ENCODE assay signal across 8 cellular contexts in genomic region chr1:226654508-226655124, GRCh38.
DNase-seq lines count a peak whose midpoint lies in the region; ATAC-seq and TF ChIP-seq lines count a peak whose summit lies in the region.

No MANE protein-coding gene starts in this region.

- H3K9me3 Mint-ChIP-seq in naive thymus-derived CD4-positive, alpha-beta T cell, result no peaks in the 10 kb centered on the region

- POLR2A ChIA-PET in naive thymus-derived CD4-positive, alpha-beta T cell (lab: Charles Lee), result interaction anchor here (0.5 to 17.1 kb wide), 13 partner anchors 8 to 655 kb away, joined by 3 to 276 read pairs (median 7); partner anchors contain the start of genes ITPKB and SDE2

- H3K4me2 ChIP-seq in BLaER1 treated with 17β-estradiol and CSF1 and Interleukin-3, amounts not matched to agents 10 nM and 100 nM, result peak overlapping the region in 3 of 11 experiments; percentile 80 to 87 (median 85); a peak in 11 of 22 replicates

- in situ Hi-C loops in G401 (cut with HindIII; ENCODE audit: low sequenced_read_pairs), result no loop called here

- CTCF ChIA-PET in naive thymus-derived CD4-positive, alpha-beta T cell (lab: Charles Lee), result interaction anchor here (0.6 to 2.2 kb wide), 6 partner anchors 11 to 172 kb away, joined by 3 to 5 read pairs (median 4); no protein-coding TSS in a partner anchor

- peaks cover 0 to 4% (median 0%) of the 10 kb centered on the region in 5 donors for H3K36me3 Mint-ChIP-seq in naive thymus-derived CD4-positive, alpha-beta T cell

- H4K20me1 ChIP-seq in BLaER1 treated with 17β-estradiol and CSF1 and Interleukin-3, amounts not matched to agents 10 nM and 100 nM, result peaks cover 5 to 39% (median 23%) of the 10 kb centered on the region in 11 experiments; a peak in 17 of 22 replicates

- H3K4me3 ChIP-seq in BLaER1 treated with 17β-estradiol and CSF1 and Interleukin-3, amounts not matched to agents 10 nM and 100 nM, result peak overlapping the region in 3 of 10 experiments; percentile 12 to 36 (median 13); a peak in 4 of 20 replicates
- H3K4me3 ChIP-seq in HUES48 (ENCODE audit: low read depth, low read length), result no peak overlapping the region
- H3K4me3 ChIP-seq in ascending aorta, result no peak overlapping the region
- H3K4me3 ChIP-seq in naive thymus-derived CD4-positive, alpha-beta T cell (ENCODE audit: low read length), result peak overlapping the region; percentile 10
- no peak overlapping the region for H3K4me3 ChIP-seq in MG63

- peak overlapping the region; percentile 28 to 77 (median 58); a peak in 21 of 22 replicates for H3K27ac ChIP-seq in BLaER1 treated with 17β-estradiol and CSF1 and Interleukin-3, amounts not matched to agents 10 nM and 100 nM
- peak overlapping the region; percentile 92 for H3K27ac ChIP-seq in HUES48 (ENCODE audit: low read depth, low read length)
- H3K27ac ChIP-seq in ascending aorta, result peak overlapping the region; percentile 47 to 54
- no peak overlapping the region for H3K27ac ChIP-seq in naive thymus-derived CD4-positive, alpha-beta T cell (ENCODE audit: low read depth, low read length)

- peak overlapping the region in 9 of 11 experiments; percentile 16 to 62 (median 46); a peak in 15 of 22 replicates for H3K9ac ChIP-seq in BLaER1 treated with 17β-estradiol and CSF1 and Interleukin-3, amounts not matched to agents 10 nM and 100 nM
- no peak overlapping the region for H3K9ac ChIP-seq in HUES48 (ENCODE audit: low read depth, low read length)

- H3K27me3 Mint-ChIP-seq in naive thymus-derived CD4-positive, alpha-beta T cell, result no peaks in the 10 kb centered on the region

- peak overlapping the region in 1 of 9 donors; percentile 95 for H3K27ac Mint-ChIP-seq in naive thymus-derived CD4-positive, alpha-beta T cell

- no peak for TF ChIP-seq CTCF in ascending aorta (IDR thresholded peaks at IDR 0.05)

- H3K9me3 ChIP-seq in BLaER1 treated with 17β-estradiol and CSF1 and Interleukin-3, amounts not matched to agents 10 nM and 100 nM (replicated peaks in 1 of 11), result no peaks in the 10 kb centered on the region
- H3K9me3 ChIP-seq in HUES48 (ENCODE audit: control insufficient read depth, insufficient read depth, low read length) (no peaks in the 10 kb centered on the region), ascending aorta (no peaks in the 10 kb centered on the region), MG63 (no peaks in the 10 kb centered on the region)
- no peaks in the 10 kb centered on the region for H3K9me3 ChIP-seq in naive thymus-derived CD4-positive, alpha-beta T cell (ENCODE audit: control insufficient read depth in 2 of 3, low read length in 3 of 3)

- peaks cover 0 to 78% (median 16%) of the 10 kb centered on the region in 7 donors for H3K4me1 Mint-ChIP-seq in naive thymus-derived CD4-positive, alpha-beta T cell

- ATAC-seq in naive thymus-derived CD4-positive, alpha-beta T cell, result no peak

- intact Hi-C loops in ascending aorta (cut with DNase I), result no loop called here
- intact Hi-C loops in naive thymus-derived CD4-positive, alpha-beta T cell (cut with micrococcal nuclease), result loop anchor here in 1 of 2 donors (2.0 kb wide), 1 partner anchor 20 kb away; no protein-coding TSS in a partner anchor

- H3K27me3 ChIP-seq in BLaER1 treated with 17β-estradiol and CSF1 and Interleukin-3, amounts not matched to agents 10 nM and 100 nM, result no peaks in the 10 kb centered on the region
- H3K27me3 ChIP-seq in HUES48 (ENCODE audit: control insufficient read depth, insufficient read depth, low read length) (no peaks in the 10 kb centered on the region), ascending aorta (no peaks in the 10 kb centered on the region), MG63 (no peaks in the 10 kb centered on the region)
- H3K27me3 ChIP-seq in naive thymus-derived CD4-positive, alpha-beta T cell (ENCODE audit: control insufficient read depth in 2 of 2, insufficient read depth in 2 of 2, low read length in 2 of 2), result no peaks in the 10 kb centered on the region

- DNase-seq in ascending aorta (ENCODE audit: low spot score in 2 of 2) (no peak), MG63 (no peak), NCI-H2196 (lab: John Stamatoyannopoulos, UW; ENCODE audit: unreplicated experiment) (no peak), G401 (ENCODE audit: low spot score) (no peak)
- DNase-seq in naive thymus-derived CD4-positive, alpha-beta T cell, result no peak
- no peak for DNase-seq in effector CD4-positive, alpha-beta T cell

- H3K4me1 ChIP-seq in BLaER1 treated with 17β-estradiol and CSF1 and Interleukin-3, amounts not matched to agents 10 nM and 100 nM, result peaks cover 0 to 74% (median 8%) of the 10 kb centered on the region in 10 experiments; a peak in 14 of 20 replicates
- H3K4me1 ChIP-seq in HUES48 (ENCODE audit: control insufficient read depth, insufficient read depth, low read length), result peaks cover 53% of the 10 kb centered on the region
- peaks cover 18 to 59% of the 10 kb centered on the region in 2 donors for H3K4me1 ChIP-seq in ascending aorta
- H3K4me1 ChIP-seq in naive thymus-derived CD4-positive, alpha-beta T cell (ENCODE audit: control insufficient read depth in 2 of 2, insufficient read depth in 2 of 2, low read length in 2 of 2), result peaks cover 3 to 14% of the 10 kb centered on the region in 2 donors

- H3K4me3 Mint-ChIP-seq in naive thymus-derived CD4-positive, alpha-beta T cell, result peak overlapping the region in 9 of 10 donors; percentile 79 to 89 (median 88)

- no peaks in the 10 kb centered on the region for H3K36me3 ChIP-seq in BLaER1 treated with 17β-estradiol and CSF1 and Interleukin-3, amounts not matched to agents 10 nM and 100 nM
- H3K36me3 ChIP-seq in HUES48 (ENCODE audit: control insufficient read depth, insufficient read depth, low read length) (no peaks in the 10 kb centered on the region), ascending aorta (no peaks in the 10 kb centered on the region), MG63 (no peaks in the 10 kb centered on the region)
- H3K36me3 ChIP-seq in naive thymus-derived CD4-positive, alpha-beta T cell (ENCODE audit: control insufficient read depth in 2 of 3, insufficient read depth in 3 of 3, low read length in 3 of 3), result peaks cover 0 to 4% (median 0%) of the 10 kb centered on the region in 3 experiments
